Comparison of ENCODE assay signal across 15 cellular contexts in the genomic region with DNA sequence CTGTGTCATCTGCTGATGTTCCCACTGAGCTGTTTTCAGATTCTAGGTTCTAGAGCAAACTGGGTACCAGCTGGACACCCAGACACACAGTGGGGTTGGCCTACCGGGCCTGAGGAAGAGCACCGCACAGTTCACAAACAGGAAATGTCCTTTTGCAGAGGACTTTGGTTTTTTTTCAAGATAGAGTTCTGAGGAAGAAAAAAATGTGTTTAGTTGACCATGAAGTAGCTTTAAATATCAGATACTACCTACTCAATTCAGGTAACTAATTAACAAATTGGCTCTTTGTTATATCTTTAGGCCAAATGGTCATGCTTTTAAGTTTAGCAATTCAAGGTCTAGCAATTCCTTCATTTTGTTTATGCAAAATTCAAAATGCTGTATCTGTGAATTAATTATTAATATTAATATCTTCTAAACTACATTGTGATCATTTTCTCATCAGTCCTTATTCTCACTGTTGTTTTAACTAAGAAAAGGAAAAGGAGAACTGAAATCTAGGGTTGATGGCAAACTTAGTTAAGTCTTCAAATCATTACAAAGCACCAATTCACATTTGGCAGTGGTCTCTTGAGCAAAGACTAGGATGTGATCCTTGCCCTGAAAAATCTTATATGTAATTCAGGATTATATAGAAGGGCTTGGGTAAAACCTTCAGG. TPM values are rescaled to one million over a fixed set of nuclear protein-coding genes. Genes with fewer than 3 reads are reported as not detected.
A peak's percentile ranks its signal among the peaks of the same experiment; 100 is the strongest.
DNase-seq lines count a peak whose midpoint lies in the region; ATAC-seq and TF ChIP-seq lines count a peak whose summit lies in the region.
"Had no signal": no experiment of that assay in that cellular context is flagged by ENCODE, and none has a peak within 500 bp of the region (broad histone marks: within the 10 kb centered on the region; RNA-seq: fewer than 3 reads in every experiment).

No MANE protein-coding gene starts in this region.

- H3K4me3 ChIP-seq in OCI-LY7 (ENCODE audit: low read depth, low read length, poor library complexity, severe bottlenecking): no peak overlapping the region

- DNase-seq in OCI-LY7 (ENCODE audit: low spot score): no peak
- DNase-seq in osteocyte (ENCODE audit: extremely low spot score, unreplicated experiment): no peak
- no peak for DNase-seq in NCI-H1436 (lab: John Stamatoyannopoulos, UW)
- DNase-seq in NCI-H82 treated with DMSO at 0.1 percent for 48 hours (lab: John Stamatoyannopoulos, UW; ENCODE audit: unreplicated experiment): no peak
- DNase-seq in activated CD4-positive, alpha-beta T cell treated with anti-CD3 and anti-CD28 coated beads, Interleukin-2, amount 50 U/mL, for 48 hours: no peak
- DNase-seq in GM19238 (ENCODE audit: insufficient read length, low spot score): no peak
- DNase-seq: activated T-cell treated with anti-CD3 and anti-CD28 coated beads, Interleukin-2, amount 50 U/mL, for 72 hours; H9; NCI-H510A; retina; substantia nigra had no signal

- CTCF ChIA-PET in OCI-LY7 (lab: Charles Lee; ENCODE audit: unreplicated experiment): no interaction called here

- no peak overlapping the region for H3K4me3 Mint-ChIP-seq in osteocyte (ENCODE audit: unreplicated experiment)
- H3K4me3 Mint-ChIP-seq: activated T-cell treated with anti-CD3 and anti-CD28 coated beads, Interleukin-2, amount 50 U/mL, for 72 hours; brain; H9 had no signal

- TF ChIP-seq CTCF in OCI-LY7 (conservative IDR thresholded peaks at IDR 0.05; ENCODE audit: low read length) (no peak), osteocyte (IDR thresholded peaks at IDR 0.05) (no peak)

- ATAC-seq in GM18909 (IDR thresholded peaks at IDR 0.05; ENCODE audit: poor library complexity, unreplicated experiment) (peak; percentile 41), HG02588 (IDR thresholded peaks at IDR 0.05; ENCODE audit: unreplicated experiment) (peak; percentile 35)
- ATAC-seq: activated T-cell treated with anti-CD3 and anti-CD28 coated beads, Interleukin-2, amount 50 U/mL, for 72 hours had no signal

- no peaks in the 10 kb centered on the region for H4K20me1 ChIP-seq in OCI-LY7 (ENCODE audit: insufficient read depth, low read length)

- no peaks in the 10 kb centered on the region for H3K9me3 ChIP-seq in OCI-LY7 (ENCODE audit: low read length)

- BruUV-seq in OCI-LY7 (replicated peaks; lab: Mats Ljungman, UMichigan): no TSS peak

- H2AFZ ChIP-seq in OCI-LY7 (ENCODE audit: low read length): peak overlapping the region; percentile 14; the same call in 1 of the 2 replicates

- POLR2A ChIA-PET in OCI-LY7 (lab: Charles Lee): interaction anchor here (1.0 kb wide), 2 partner anchors 9 to 17 kb away, joined by 3 to 4 read pairs; partner anchors contain the start of gene NCF2

- no peaks in the 10 kb centered on the region for H3K79me2 ChIP-seq in OCI-LY7 (ENCODE audit: insufficient read depth, low read depth, low read length)

- H3K9me3 Mint-ChIP-seq in osteocyte (ENCODE audit: unreplicated experiment): no peaks in the 10 kb centered on the region
- H3K9me3 Mint-ChIP-seq: activated T-cell treated with anti-CD3 and anti-CD28 coated beads, Interleukin-2, amount 50 U/mL, for 72 hours; H9 had no signal

- peaks cover 55% of the 10 kb centered on the region for H3K4me1 Mint-ChIP-seq in osteocyte (ENCODE audit: unreplicated experiment)

- H3K36me3 ChIP-seq in OCI-LY7 (ENCODE audit: insufficient read depth, low read length): no peaks in the 10 kb centered on the region

- no peak overlapping the region for H3K4me2 ChIP-seq in OCI-LY7 (ENCODE audit: low read length)

- H3K4me1 ChIP-seq in OCI-LY7 (ENCODE audit: insufficient read depth, low read length, poor library complexity, severe bottlenecking): peaks cover 30% of the 10 kb centered on the region

- no peaks in the 10 kb centered on the region for H3K36me3 Mint-ChIP-seq in osteocyte (ENCODE audit: unreplicated experiment)
- H3K36me3 Mint-ChIP-seq: brain had no signal

- peak overlapping the region; percentile 95 for H3K27ac Mint-ChIP-seq in osteocyte (ENCODE audit: unreplicated experiment)
- H3K27ac Mint-ChIP-seq: activated T-cell treated with anti-CD3 and anti-CD28 coated beads, Interleukin-2, amount 50 U/mL, for 72 hours had no signal

- H3K9me2 ChIP-seq in OCI-LY7 (ENCODE audit: insufficient read depth, low read length): no peaks in the 10 kb centered on the region

- intact Hi-C loops in OCI-LY7 (cut with micrococcal nuclease; ENCODE audit: unreplicated experiment): no loop called here

- no peak overlapping the region for H3K27ac ChIP-seq in OCI-LY7 (ENCODE audit: low read depth, low read length, poor library complexity, severe bottlenecking)

- H3K27me3 Mint-ChIP-seq in osteocyte (ENCODE audit: unreplicated experiment): no peaks in the 10 kb centered on the region

RNA-seq across cellular contexts. Expression of gene NCF2, which starts 17.2 kb away (rescaled TPM):
- 4.0 and 5.0 TPM in 2 replicates for total RNA-seq in OCI-LY7 (2014; rRNA removed; shearing (Covaris generic))
- total RNA-seq in OCI-LY7 (2022): 13.5 and 17.4 TPM in 2 replicates
- total RNA-seq in osteocyte: not detected in 2 replicates
- total RNA-seq: H9 had no signal

RNA-seq across cellular contexts. Expression of gene ARPC5, which starts 28.1 kb away (rescaled TPM):
- total RNA-seq in OCI-LY7 (2014; rRNA removed; shearing (Covaris generic)): 116 and 148 TPM in 2 replicates
- 132 and 133 TPM in 2 replicates for total RNA-seq in OCI-LY7 (2022)
- total RNA-seq in osteocyte: 126 and 127 TPM in 2 replicates

RNA-seq across cellular contexts. Expression of gene APOBEC4, which starts 45.7 kb away (rescaled TPM):
- not detected in 2 replicates for total RNA-seq in OCI-LY7 (2014; rRNA removed; shearing (Covaris generic))
- total RNA-seq in OCI-LY7 (2022): not detected in 2 replicates
- total RNA-seq in osteocyte: not detected in 2 replicates
- total RNA-seq: activated T-cell treated with anti-CD3 and anti-CD28 coated beads, Interleukin-2, amount 50 U/mL, for 72 hours; H9; SK-MEL-5 had no signal
